1 cellular context compared by ENCODE assay signal in genomic region chr2:6487805-6488204, GRCh38.
TF ChIP-seq lines count a peak whose summit lies in the region.

No MANE protein-coding gene starts in this region.

TF ChIP-seq in HepG2, 621 proteins besides CTCF, POLR2A, EP300 and RAD21 (continued from another document):
- no peak for TF ChIP-seq ZNF280D (CRISPR knock-in tag; IDR thresholded peaks at IDR 0.05)
- TF ChIP-seq TOPORS (CRISPR knock-in tag; IDR thresholded peaks at IDR 0.05) = no peak
- TF ChIP-seq JUNB (CRISPR knock-in tag; IDR thresholded peaks at IDR 0.05; ENCODE audit: borderline replicate concordance) = no peak
- TF ChIP-seq HNRNPLL (IDR thresholded peaks at IDR 0.05; ENCODE audit: low read depth, low read length, poor library complexity, severe bottlenecking) = no peak
- TF ChIP-seq ZNF609 (CRISPR knock-in tag; IDR thresholded peaks at IDR 0.05; ENCODE audit: borderline replicate concordance) = no peak
- TF ChIP-seq CC2D1A (CRISPR knock-in tag; IDR thresholded peaks at IDR 0.05) = no peak
- TF ChIP-seq ZNF225 (CRISPR knock-in tag; IDR thresholded peaks at IDR 0.05) = no peak
- no peak for TF ChIP-seq MXD3 (CRISPR knock-in tag; IDR thresholded peaks at IDR 0.05)
- TF ChIP-seq ATF6 (CRISPR knock-in tag; conservative IDR thresholded peaks at IDR 0.05) = no peak
- no peak for TF ChIP-seq ZBTB4 (CRISPR knock-in tag; IDR thresholded peaks at IDR 0.05; ENCODE audit: borderline replicate concordance)
